In genomic region chr16:87739801-87740200, GRCh38 we compare ENCODE assay signal across 14 cellular contexts.
"Had no signal": no experiment of that assay in that cellular context is flagged by ENCODE, and none has a peak within 500 bp of the region (broad histone marks: within the 10 kb centered on the region; RNA-seq: fewer than 3 reads in every experiment).

No MANE protein-coding gene starts in this region.

- H3K4me3 ChIP-seq: heart left ventricle, ovary, right atrium auricular region, thyroid gland had no signal

- DNase-seq: effector memory CD8-positive, alpha-beta T cell; heart left ventricle; hippocampal formation; natural killer cell; small intestine; stimulated activated CD4-positive, alpha-beta T cell treated with anti-CD3 and anti-CD28 coated beads, Interleukin-12 subunit alpha, Interleukin-12 subunit beta, amount 100 ng/mL, for 4 hours; stimulated activated naive CD4-positive, alpha-beta T cell treated with Interleukin-2 at 50 U/mL for 16 hours; thyroid gland had no signal

- H3K27me3 Mint-ChIP-seq: dendritic cell treated with granulocyte-macrophage colony-stimulating factor and Interleukin-4, amounts not matched to agents 40 ng/mL and 50 ng/mL, for 4 days; effector memory CD8-positive, alpha-beta T cell; type B pancreatic cell had no signal

- H3K9me3 ChIP-seq: heart left ventricle, ovary, right atrium auricular region, thyroid gland had no signal

- H3K4me1 Mint-ChIP-seq: mesothelial cell of epicardium, neural crest cell had no signal

- H3K9me3 Mint-ChIP-seq: dendritic cell treated with granulocyte-macrophage colony-stimulating factor and Interleukin-4, amounts not matched to agents 40 ng/mL and 50 ng/mL, for 4 days; effector memory CD8-positive, alpha-beta T cell; mesothelial cell of epicardium; natural killer cell; neural crest cell; type B pancreatic cell had no signal

- H3K4me3 Mint-ChIP-seq: dendritic cell treated with granulocyte-macrophage colony-stimulating factor and Interleukin-4, amounts not matched to agents 40 ng/mL and 50 ng/mL, for 4 days; effector memory CD8-positive, alpha-beta T cell; mesothelial cell of epicardium; neural crest cell; type B pancreatic cell had no signal

- ATAC-seq: effector memory CD8-positive, alpha-beta T cell had no signal

- H3K27me3 ChIP-seq: heart left ventricle, ovary, right atrium auricular region, thyroid gland had no signal

- H3K27ac ChIP-seq: heart left ventricle, right atrium auricular region, thyroid gland had no signal

- H3K27ac Mint-ChIP-seq: dendritic cell treated with granulocyte-macrophage colony-stimulating factor and Interleukin-4, amounts not matched to agents 40 ng/mL and 50 ng/mL, for 4 days; effector memory CD8-positive, alpha-beta T cell; mesothelial cell of epicardium; natural killer cell; type B pancreatic cell had no signal

- H3K36me3 ChIP-seq: ovary, thyroid gland had no signal
